8 cellular contexts compared by ENCODE assay signal in genomic region chr19:43901395-43902390, GRCh38. TPM values are rescaled to one million over a fixed set of nuclear protein-coding genes. Genes with fewer than 3 reads are reported as not detected.
A peak's percentile ranks its signal among the peaks of the same experiment; 100 is the strongest.
DNase-seq lines count a peak whose midpoint lies in the region; ATAC-seq and TF ChIP-seq lines count a peak whose summit lies in the region.

No MANE protein-coding gene starts in this region.

- H3K4me3 ChIP-seq in GM12864 (ENCODE audit: low read depth, low read length) = peak overlapping the region; percentile 57
- peak overlapping the region; percentile 52 to 61 for H3K4me3 ChIP-seq in neutrophil (ENCODE audit: low read depth in 1 of 2, low read length in 1 of 2)
- H3K4me3 ChIP-seq in stomach = peak overlapping the region; percentile 49 to 65 (median 56)

- H3K27ac Mint-ChIP-seq in activated naive CD4-positive, alpha-beta T cell treated with anti-CD3 and anti-CD28 coated beads, Interleukin-2, amount 50 U/mL, for 72 hours = peak overlapping the region; percentile 56 to 85

- H3K27me3 ChIP-seq in neutrophil = no peaks in the 10 kb centered on the region
- H3K27me3 ChIP-seq in stomach = no peaks in the 10 kb centered on the region

- peak; percentile 74 for ATAC-seq in HG03097 (IDR thresholded peaks at IDR 0.05; ENCODE audit: low FRiP score, unreplicated experiment)
- ATAC-seq in activated naive CD4-positive, alpha-beta T cell treated with anti-CD3 and anti-CD28 coated beads, Interleukin-2, amount 50 U/mL, for 72 hours = peak; percentile 98 to 99

- peaks cover 77% of the 10 kb centered on the region in 2 donors for H3K36me3 Mint-ChIP-seq in activated naive CD4-positive, alpha-beta T cell treated with anti-CD3 and anti-CD28 coated beads, Interleukin-2, amount 50 U/mL, for 72 hours

- H3K4me1 ChIP-seq in neutrophil (ENCODE audit: control insufficient read depth in 1 of 2, insufficient read depth in 1 of 2, low read depth in 1 of 2, low read length in 1 of 2) (peaks cover 4 to 10% of the 10 kb centered on the region in 2 experiments), stomach (peaks cover 0 to 13% (median 12%) of the 10 kb centered on the region in 4 donors)

- peak; percentile 66 for DNase-seq in GM12864 (ENCODE audit: low read depth)
- peak; percentile 78 for DNase-seq in SK-MEL-5 (ENCODE audit: low read depth, low spot score)
- DNase-seq in activated naive CD4-positive, alpha-beta T cell treated with anti-CD3 and anti-CD28 coated beads, Interleukin-2, amount 50 U/mL, for 72 hours (ENCODE audit: low spot score in 2 of 2) = peak; percentile 62 to 70
- peak; percentile 53 for DNase-seq in glomerular visceral epithelial cell (ENCODE audit: extremely low spot score)
- DNase-seq in stomach = peak; percentile 78
- DNase-seq in NCI-H2107 (lab: John Stamatoyannopoulos, UW) = no peak

- H3K36me3 ChIP-seq in neutrophil (no peaks in the 10 kb centered on the region), stomach (peaks cover 0 to 22% (median 5%) of the 10 kb centered on the region in 4 donors)

- TF ChIP-seq CTCF in GM12864 (IDR thresholded peaks at IDR 0.05; ENCODE audit: low read depth, low read length, missing control alignments) (no peak), neutrophil (IDR thresholded peaks at IDR 0.05) (no peak), stomach (IDR thresholded peaks at IDR 0.05) (no peak)

- 10 to 25% (median 14%) methylated on average over 27 to 39 of the region's 39 CpGs for WGBS in stomach, 5 donors

- in situ Hi-C loops in SK-MEL-5 (cut with HindIII; ENCODE audit: low pct_unique_long_range_greater_than_20kb, low sequenced_read_pairs) = no loop called here

- no peak overlapping the region for H3K27ac ChIP-seq in neutrophil
- H3K27ac ChIP-seq in stomach = no peak overlapping the region

- H3K9me3 ChIP-seq in neutrophil = peaks cover 4% of the 10 kb centered on the region
- H3K9me3 ChIP-seq in stomach = peaks cover 0 to 98% (median 73%) of the 10 kb centered on the region in 4 donors

- intact Hi-C loops in stomach (cut with DNase I; ENCODE audit: low total_unique reads) = no loop called here

- no peak for TF ChIP-seq POLR2A in stomach (IDR thresholded peaks at IDR 0.05)

- H3K9me3 Mint-ChIP-seq in activated naive CD4-positive, alpha-beta T cell treated with anti-CD3 and anti-CD28 coated beads, Interleukin-2, amount 50 U/mL, for 72 hours = peaks cover 40 to 63% of the 10 kb centered on the region in 2 donors

- no peak for TF ChIP-seq EP300 in stomach (IDR thresholded peaks at IDR 0.05)

RNA-seq across cellular contexts. Expression of gene ZNF404, which starts 17.9 kb away (rescaled TPM):
- 0.40 TPM in 1 of 2 replicates, not detected in the other for total RNA-seq in SK-MEL-5 (2014; rRNA removed; shearing (Covaris generic))
- 0.18 and 1.4 TPM in 2 replicates for polyA plus RNA-seq in SK-MEL-5 (2015; cell fraction: cytosol; rRNA removed)
- 0.84 and 3.6 TPM in 2 replicates for polyA plus RNA-seq in SK-MEL-5 (2015; cell fraction: nucleus; rRNA removed)
- 1 to 10 TPM in 1 of 2 donors, under 1 TPM in 1; 0.73 to 2.7 TPM for total RNA-seq in activated naive CD4-positive, alpha-beta T cell treated with anti-CD3 and anti-CD28 coated beads, Interleukin-2, amount 50 U/mL, for 72 hours
- total RNA-seq in stomach = 1 to 10 TPM in 1 of 5 donors, under 1 TPM in 1, not detected in 3; 0.29 to 1.3 TPM
- 1 to 10 TPM in 1 of 3 donors, under 1 TPM in 2; 0.61 to 5.8 (median 0.93) TPM for polyA plus RNA-seq in stomach

RNA-seq across cellular contexts. Expression of gene ZNF45, which starts 33.4 kb away (rescaled TPM):
- total RNA-seq in SK-MEL-5 (2014; rRNA removed; shearing (Covaris generic)) = 9.5 and 12.5 TPM in 2 replicates
- polyA plus RNA-seq in SK-MEL-5 (2015; cell fraction: cytosol; rRNA removed) = 6.6 and 7.5 TPM in 2 replicates
- polyA plus RNA-seq in SK-MEL-5 (2015; cell fraction: nucleus; rRNA removed) = 11.2 and 12.3 TPM in 2 replicates
- total RNA-seq in activated naive CD4-positive, alpha-beta T cell treated with anti-CD3 and anti-CD28 coated beads, Interleukin-2, amount 50 U/mL, for 72 hours = 10 to 100 TPM; 10.5 to 10.8 TPM
- 10 to 100 TPM in 1 of 5 donors, 1 to 10 TPM in 3, under 1 TPM in 1; 0.89 to 17.1 (median 8.1) TPM for total RNA-seq in stomach
- 1 to 10 TPM; 3.3 to 4.9 (median 3.7) TPM for polyA plus RNA-seq in stomach

RNA-seq across cellular contexts. Expression of gene ZNF221, which starts 49.3 kb away (rescaled TPM):
- 1.6 and 3.0 TPM in 2 replicates for total RNA-seq in SK-MEL-5 (2014; rRNA removed; shearing (Covaris generic))
- polyA plus RNA-seq in SK-MEL-5 (2015; cell fraction: cytosol; rRNA removed) = 1.3 and 1.4 TPM in 2 replicates
- 2.1 and 5.2 TPM in 2 replicates for polyA plus RNA-seq in SK-MEL-5 (2015; cell fraction: nucleus; rRNA removed)
- 1 to 10 TPM; 1.1 to 3.4 TPM for total RNA-seq in activated naive CD4-positive, alpha-beta T cell treated with anti-CD3 and anti-CD28 coated beads, Interleukin-2, amount 50 U/mL, for 72 hours
- 10 to 100 TPM in 1 of 5 donors, 1 to 10 TPM in 3, not detected in 1; 1.4 to 12.1 (median 7.0) TPM for total RNA-seq in stomach
- under 1 TPM; 0.31 to 0.76 (median 0.40) TPM for polyA plus RNA-seq in stomach
